In the genomic region with DNA sequence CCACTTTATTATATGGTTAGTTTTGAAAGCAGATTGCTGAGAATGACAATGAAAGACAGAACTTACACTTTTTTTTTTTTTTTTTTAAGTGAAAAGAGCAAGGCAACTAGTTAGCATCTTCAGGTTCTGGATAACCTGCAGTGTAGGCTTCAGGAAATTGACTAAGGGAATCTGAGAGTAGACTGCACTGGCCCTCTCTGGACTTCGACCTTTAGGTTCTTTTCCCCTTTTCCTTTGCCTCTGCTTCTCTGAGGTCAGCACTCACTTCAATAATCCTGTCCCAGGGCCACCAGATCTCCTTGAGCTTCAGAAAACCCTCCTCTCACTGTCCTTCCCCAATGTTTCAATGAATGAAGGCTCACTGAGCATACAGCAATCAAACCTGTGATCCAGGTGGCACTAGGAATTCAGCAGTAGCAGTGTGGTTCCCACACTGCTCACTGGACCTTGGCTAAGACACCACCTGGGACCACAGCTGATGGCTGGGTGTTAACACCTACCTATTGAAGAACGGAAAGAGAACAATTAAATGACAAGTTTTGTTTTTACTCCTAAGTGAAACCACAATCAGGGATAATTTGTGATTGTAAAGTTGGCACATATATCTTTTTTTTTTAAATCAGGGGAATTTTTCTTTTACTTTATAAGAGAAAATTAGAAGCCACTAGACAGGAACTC, we compare ENCODE assay signal across 11 cellular contexts.
DNase-seq lines count a peak whose midpoint lies in the region; ATAC-seq and TF ChIP-seq lines count a peak whose summit lies in the region.
"Had no signal": no experiment of that assay in that cellular context is flagged by ENCODE, and none has a peak within 500 bp of the region (broad histone marks: within the 10 kb centered on the region; RNA-seq: fewer than 3 reads in every experiment).

No MANE protein-coding gene starts in this region.

- in situ Hi-C loops in mammary epithelial cell (cut with MboI; ENCODE audit: low sequenced_read_pairs in 2 of 2), result no loop called here
- in situ Hi-C loops in Panc1 (cut with HindIII; ENCODE audit: low pct_unique_long_range_greater_than_20kb, low sequenced_read_pairs), result no loop called here

- POLR2A ChIA-PET in MCF 10A (lab: Yijun Ruan, JAX) (interaction anchor here (0.5 to 1.0 kb wide), 5 partner anchors 8 to 1122 kb away, joined by 3 to 4 read pairs (median 3); a partner anchor contains a TSS), Panc1 (lab: Charles Lee) (no interaction called here)

- no peaks in the 10 kb centered on the region for H3K9me3 ChIP-seq in mammary epithelial cell (replicated peaks; ENCODE audit: insufficient read depth, low read length)
- H3K9me3 ChIP-seq in Panc1 (ENCODE audit: control insufficient read depth, insufficient read depth, low read depth, low read length), result no peaks in the 10 kb centered on the region
- H3K9me3 ChIP-seq in stomach, result no peaks in the 10 kb centered on the region
- no peaks in the 10 kb centered on the region for H3K9me3 ChIP-seq in WERI-Rb-1 (ENCODE audit: severe bottlenecking)
- H3K9me3 ChIP-seq: SJSA1 had no signal

- H3K4me3 ChIP-seq in mammary epithelial cell (replicated peaks in 1 of 3; ENCODE audit: insufficient read depth in 1 of 3, low read depth in 2 of 3, low read length in 3 of 3), result no peak overlapping the region
- H3K4me3 ChIP-seq in Panc1 (ENCODE audit: low read depth in 2 of 2, low read length in 2 of 2), result no peak overlapping the region
- no peak overlapping the region for H3K4me3 ChIP-seq in stomach
- H3K4me3 ChIP-seq in WERI-Rb-1 (ENCODE audit: low read depth, low read length), result no peak overlapping the region
- H3K4me3 ChIP-seq: SJSA1 had no signal

- no peak overlapping the region for H3K9ac ChIP-seq in mammary epithelial cell (ENCODE audit: insufficient read depth, low read length)

- H2AFZ ChIP-seq in mammary epithelial cell (ENCODE audit: low read depth, low read length), result no peak overlapping the region

- peak overlapping the region; percentile 59 for H3K27ac Mint-ChIP-seq in MCF 10A (ENCODE audit: low read depth, unreplicated experiment)
- H3K27ac Mint-ChIP-seq in effector memory CD8-positive, alpha-beta T cell, result no peak overlapping the region
- H3K27ac Mint-ChIP-seq: B cell had no signal

- dilution Hi-C loops in mammary epithelial cell (cut with HindIII; ENCODE audit: low sequenced_read_pairs), result no loop called here

- H3K79me2 ChIP-seq in mammary epithelial cell (ENCODE audit: insufficient read depth, low read length), result no peaks in the 10 kb centered on the region

- TF ChIP-seq CTCF in MCF 10A (IDR thresholded peaks at IDR 0.05; ENCODE audit: unreplicated experiment) (no peak), mammary epithelial cell (conservative IDR thresholded peaks at IDR 0.05 in 1 of 2, IDR thresholded peaks at IDR 0.05 in 1 of 2; ENCODE audit: extremely low read depth in 1 of 2, insufficient read depth in 1 of 2, low read depth in 1 of 2, low read length in 2 of 2) (no peak), Panc1 (IDR thresholded peaks at IDR 0.05) (no peak), stomach (IDR thresholded peaks at IDR 0.05) (no peak), WERI-Rb-1 (IDR thresholded peaks at IDR 0.05; ENCODE audit: low read depth, low read length) (no peak)

- no peak for TF ChIP-seq POLR2A in stomach (IDR thresholded peaks at IDR 0.05)

- H3K4me1 ChIP-seq in mammary epithelial cell (ENCODE audit: insufficient read depth, low read length) (no peaks in the 10 kb centered on the region), Panc1 (ENCODE audit: control insufficient read depth, insufficient read depth, low read length) (no peaks in the 10 kb centered on the region), stomach (peaks cover 7 to 16% (median 10%) of the 10 kb centered on the region in 4 donors)
- H3K4me1 ChIP-seq: SJSA1 had no signal

- H3K27ac ChIP-seq in mammary epithelial cell (ENCODE audit: insufficient read depth, low read depth, low read length) (no peak overlapping the region), Panc1 (ENCODE audit: low read length) (peak overlapping the region; percentile 4; the same call in 1 of the 2 replicates), stomach (peak overlapping the region in 3 of 5 donors; percentile 30 to 41 (median 38)), WERI-Rb-1 (no peak overlapping the region)
- H3K27ac ChIP-seq: SJSA1 had no signal

- H3K27me3 Mint-ChIP-seq in MCF 10A (ENCODE audit: insufficient read depth, unreplicated experiment), result no peaks in the 10 kb centered on the region
- H3K27me3 Mint-ChIP-seq in effector memory CD8-positive, alpha-beta T cell, result peaks cover 0 to 12% of the 10 kb centered on the region in 2 donors

- 42% methylated on average over 2 of the region's 2 CpGs for WGBS in mammary epithelial cell (ENCODE audit: low coverage, missing lambda C conversion rate)
- WGBS in stomach, 5 donors, result 62 to 69% (median 68%) methylated on average over 2 of the region's 2 CpGs

- no peak for DNase-seq in MCF 10A (ENCODE audit: unreplicated experiment)
- DNase-seq in mammary epithelial cell, result no peak
- DNase-seq in Panc1 (ENCODE audit: low read depth, low spot score), result no peak
- DNase-seq in stomach, result no peak
- DNase-seq in WERI-Rb-1, result no peak
- DNase-seq in glomerular visceral epithelial cell (ENCODE audit: extremely low spot score), result no peak
- DNase-seq in effector memory CD8-positive, alpha-beta T cell, result no peak
- DNase-seq: NCI-H1436 treated with DMSO at 0.1 percent for 48 hours had no signal

- H4K20me1 ChIP-seq in mammary epithelial cell (ENCODE audit: insufficient read depth, low read length), result no peaks in the 10 kb centered on the region

- BruUV-seq in MCF 10A (replicated peaks; lab: Mats Ljungman, UMichigan) (no TSS peak), mammary epithelial cell (replicated peaks; lab: Mats Ljungman, UMichigan) (no TSS peak), Panc1 (replicated peaks; lab: Mats Ljungman, UMichigan) (no TSS peak)

- no peak overlapping the region for H3K4me2 ChIP-seq in mammary epithelial cell (ENCODE audit: insufficient read depth, low read depth, low read length)

- H3K4me1 Mint-ChIP-seq in MCF 10A (ENCODE audit: insufficient read depth, unreplicated experiment), result peaks cover 20% of the 10 kb centered on the region
- H3K4me1 Mint-ChIP-seq in effector memory CD8-positive, alpha-beta T cell (ENCODE audit: low read depth in 2 of 2), result peaks cover 5 to 9% of the 10 kb centered on the region in 2 donors

- no peak for TF ChIP-seq EP300 in stomach (IDR thresholded peaks at IDR 0.05)

- peaks cover 19% of the 10 kb centered on the region for H3K27me3 ChIP-seq in mammary epithelial cell (ENCODE audit: insufficient read depth, low read length)
- H3K27me3 ChIP-seq in Panc1 (ENCODE audit: control insufficient read depth, insufficient read depth, low read length), result no peaks in the 10 kb centered on the region
- no peaks in the 10 kb centered on the region for H3K27me3 ChIP-seq in stomach
- no peaks in the 10 kb centered on the region for H3K27me3 ChIP-seq in WERI-Rb-1 (ENCODE audit: insufficient read depth, low read depth, severe bottlenecking)
- H3K27me3 ChIP-seq: SJSA1 had no signal

- no peaks in the 10 kb centered on the region for H3K9me3 Mint-ChIP-seq in MCF 10A (ENCODE audit: unreplicated experiment)
- H3K9me3 Mint-ChIP-seq in effector memory CD8-positive, alpha-beta T cell, result no peaks in the 10 kb centered on the region

- CTCF ChIA-PET in MCF 10A (lab: Yijun Ruan, JAX) (interaction anchor here (0.6 to 0.7 kb wide), 3 partner anchors 15 to 510 kb away, joined by 3 to 5 read pairs (median 3); no protein-coding TSS in a partner anchor), mammary epithelial cell (lab: Charles Lee; ENCODE audit: low non-redundant PET) (no interaction called here), Panc1 (lab: Charles Lee) (no interaction called here)

- H3K4me3 Mint-ChIP-seq in MCF 10A (ENCODE audit: unreplicated experiment), result no peak overlapping the region
- H3K4me3 Mint-ChIP-seq in effector memory CD8-positive, alpha-beta T cell, result no peak overlapping the region
- H3K4me3 Mint-ChIP-seq: B cell had no signal

- intact Hi-C loops in MCF 10A (cut with micrococcal nuclease) (no loop called here), mammary epithelial cell (cut with micrococcal nuclease) (no loop called here), Panc1 (cut with micrococcal nuclease; ENCODE audit: unreplicated experiment) (no loop called here), stomach (cut with DNase I; ENCODE audit: low total_unique reads) (no loop called here)

- H3K36me3 ChIP-seq in mammary epithelial cell (ENCODE audit: insufficient read depth, low read length), result no peaks in the 10 kb centered on the region
- no peaks in the 10 kb centered on the region for H3K36me3 ChIP-seq in Panc1 (ENCODE audit: control insufficient read depth, insufficient read depth, low read length)
- H3K36me3 ChIP-seq in stomach, result no peaks in the 10 kb centered on the region
- no peaks in the 10 kb centered on the region for H3K36me3 ChIP-seq in WERI-Rb-1
- H3K36me3 ChIP-seq: SJSA1 had no signal

- peaks cover 4% of the 10 kb centered on the region for H3K36me3 Mint-ChIP-seq in MCF 10A (ENCODE audit: insufficient read depth, unreplicated experiment)
- no peaks in the 10 kb centered on the region for H3K36me3 Mint-ChIP-seq in effector memory CD8-positive, alpha-beta T cell (ENCODE audit: insufficient read depth)

- ATAC-seq in HG02642 (IDR thresholded peaks at IDR 0.05; ENCODE audit: poor library complexity, unreplicated experiment) (peak; percentile 78), Panc1 (no peak)
- no peak for ATAC-seq in effector memory CD8-positive, alpha-beta T cell (replicated peaks)

Comparison
In these comparisons a context has a peak if more than half of its experiments do, and no peak if none do; other contexts are left out.
1. H3K27ac ChIP-seq: peak in Panc1 (single experiment) and stomach (3 of 5); none in mammary epithelial cell (single experiment) and WERI-Rb-1 (single experiment).